In the genomic region with DNA sequence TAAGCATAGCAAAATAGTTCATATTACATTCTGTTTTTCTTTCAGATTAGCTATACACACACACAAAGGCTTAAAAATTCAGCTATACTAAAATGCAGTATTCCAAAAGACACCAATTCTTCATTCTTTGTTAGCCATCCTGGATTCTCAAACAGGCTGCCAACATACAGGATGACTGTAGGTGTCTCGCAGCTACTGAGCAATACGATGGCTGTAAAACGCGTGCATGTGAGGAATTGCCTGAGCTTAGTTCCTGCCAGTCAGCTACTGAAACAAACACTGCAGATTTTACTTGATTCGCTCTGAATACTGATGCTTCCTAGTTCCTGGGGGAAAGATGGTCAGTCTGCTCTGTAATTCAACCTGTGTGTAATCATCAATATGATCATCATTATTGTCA, we compare ENCODE assay signal across 8 cellular contexts. TPM values are rescaled to one million over a fixed set of nuclear protein-coding genes. Genes with fewer than 3 reads are reported as not detected.
A peak's percentile ranks its signal among the peaks of the same experiment; 100 is the strongest.
DNase-seq lines count a peak whose midpoint lies in the region; ATAC-seq and TF ChIP-seq lines count a peak whose summit lies in the region.

No MANE protein-coding gene starts in this region.

- H3K79me2 ChIP-seq in mesendoderm (ENCODE audit: control insufficient read depth, insufficient read depth, low read length), result no peaks in the 10 kb centered on the region

- no peak overlapping the region for H3K56ac ChIP-seq in mesendoderm (ENCODE audit: low read length)

- H3K23ac ChIP-seq in mesendoderm (ENCODE audit: low read length), result no peak overlapping the region

- H3K27ac ChIP-seq in mesendoderm (ENCODE audit: low read depth, low read length), result no peak overlapping the region

- H3K9ac ChIP-seq in mesendoderm (ENCODE audit: low read length), result no peak overlapping the region

- no peak overlapping the region for H4K8ac ChIP-seq in mesendoderm (ENCODE audit: low read depth, low read length)

- no peak overlapping the region for H3K4me2 ChIP-seq in mesendoderm (ENCODE audit: low read length)

- H3K18ac ChIP-seq in mesendoderm (ENCODE audit: low read length), result no peak overlapping the region

- H3K27ac Mint-ChIP-seq in activated CD8-positive, alpha-beta T cell treated with anti-CD3 and anti-CD28 coated beads, Interleukin-2, amount 10 ng/mL, durations not matched to agents 7 days and 5 days, result no peak overlapping the region

- H4K5ac ChIP-seq in mesendoderm (ENCODE audit: low read length), result no peak overlapping the region

- no peak overlapping the region for H3K4ac ChIP-seq in mesendoderm (ENCODE audit: low read depth, low read length)

- H3K36me3 Mint-ChIP-seq in activated CD8-positive, alpha-beta T cell treated with anti-CD3 and anti-CD28 coated beads, Interleukin-2, amount 10 ng/mL, durations not matched to agents 7 days and 5 days (ENCODE audit: low read depth), result no peaks in the 10 kb centered on the region

- no peak overlapping the region for H2BK120ac ChIP-seq in mesendoderm (ENCODE audit: low read depth, low read length)

- TF ChIP-seq CTCF in LNCAP (IDR thresholded peaks at IDR 0.05), result 0 out of 2 replicates have a peak, but pooled peaks have one; percentile 32

- CTCF ChIA-PET in activated CD8-positive, alpha-beta T cell treated with anti-CD3 and anti-CD28 coated beads, Interleukin-2, amount 10 ng/mL, durations not matched to agents 7 days and 5 days (lab: Charles Lee), result interaction anchor here (0.8 to 2.0 kb wide), 8 partner anchors 11 to 144 kb away, joined by 3 to 18 read pairs (median 4); no protein-coding TSS in a partner anchor

- no CpG with 5 or more reads among the region's 5 CpGs for WGBS in mesendoderm (ENCODE audit: extremely low coverage, insufficient coverage, low lambda C conversion rate)

- no peak overlapping the region for H3K4me3 Mint-ChIP-seq in activated CD8-positive, alpha-beta T cell treated with anti-CD3 and anti-CD28 coated beads, Interleukin-2, amount 10 ng/mL, durations not matched to agents 7 days and 5 days

- no peaks in the 10 kb centered on the region for H3K36me3 ChIP-seq in mesendoderm (ENCODE audit: control insufficient read depth, insufficient read depth, low read length)

- no peak overlapping the region for H2BK15ac ChIP-seq in mesendoderm (replicated peaks; ENCODE audit: low read depth)

- ATAC-seq in activated CD8-positive, alpha-beta T cell treated with anti-CD3 and anti-CD28 coated beads, Interleukin-2, amount 10 ng/mL, durations not matched to agents 7 days and 5 days, result peak; percentile 61
- ATAC-seq in GM21528 (IDR thresholded peaks at IDR 0.05; ENCODE audit: low FRiP score, unreplicated experiment) (no peak), HG03139 (IDR thresholded peaks at IDR 0.05; ENCODE audit: unreplicated experiment) (no peak)

- no peaks in the 10 kb centered on the region for H3K9me3 Mint-ChIP-seq in activated CD8-positive, alpha-beta T cell treated with anti-CD3 and anti-CD28 coated beads, Interleukin-2, amount 10 ng/mL, durations not matched to agents 7 days and 5 days (ENCODE audit: insufficient read depth)

- peaks cover 3% of the 10 kb centered on the region for H3K4me1 ChIP-seq in mesendoderm (ENCODE audit: control insufficient read depth, low read depth, low read length)

- no peak overlapping the region for H2AK5ac ChIP-seq in mesendoderm (ENCODE audit: low read length)

- peak; percentile 47 to 73 for DNase-seq in NOMO-1 (lab: John Stamatoyannopoulos, UW; ENCODE audit: unreplicated experiment in 2 of 2)
- no peak for DNase-seq in NOMO-1 treated with dmso at 0.1 percent for 144 hours (lab: John Stamatoyannopoulos, UW; ENCODE audit: unreplicated experiment)
- peak; percentile 33 for DNase-seq in activated CD8-positive, alpha-beta T cell treated with anti-CD3 and anti-CD28 coated beads, Interleukin-2, amount 10 ng/mL, durations not matched to agents 7 days and 5 days
- peak; percentile 66 for DNase-seq in mesendoderm
- no peak for DNase-seq in effector CD8-positive, alpha-beta T cell (lab: John Stamatoyannopoulos, UW)

- POLR2A ChIA-PET in activated CD8-positive, alpha-beta T cell treated with anti-CD3 and anti-CD28 coated beads, Interleukin-2, amount 10 ng/mL, durations not matched to agents 7 days and 5 days (lab: Charles Lee), result interaction anchor here (1.2 kb wide), 2 partner anchors 25 to 59 kb away, joined by 3 to 4 read pairs; no protein-coding TSS in a partner anchor

- no peaks in the 10 kb centered on the region for H3K79me1 ChIP-seq in mesendoderm (ENCODE audit: low read length)

- peaks cover 15% of the 10 kb centered on the region for H3K27me3 Mint-ChIP-seq in activated CD8-positive, alpha-beta T cell treated with anti-CD3 and anti-CD28 coated beads, Interleukin-2, amount 10 ng/mL, durations not matched to agents 7 days and 5 days (ENCODE audit: low read depth)

- no peaks in the 10 kb centered on the region for H3K27me3 ChIP-seq in mesendoderm (ENCODE audit: insufficient read depth, low read length, poor library complexity)

- no peak overlapping the region for H3K4me3 ChIP-seq in mesendoderm (ENCODE audit: low read length)

- peaks cover 4% of the 10 kb centered on the region for H3K4me1 Mint-ChIP-seq in activated CD8-positive, alpha-beta T cell treated with anti-CD3 and anti-CD28 coated beads, Interleukin-2, amount 10 ng/mL, durations not matched to agents 7 days and 5 days (ENCODE audit: low read depth)

- H2BK5ac ChIP-seq in mesendoderm (ENCODE audit: low read length), result no peak overlapping the region

RNA-seq across cellular contexts. Expression of a gene that starts 24.7 kb away (rescaled TPM):
- total RNA-seq in activated CD8-positive, alpha-beta T cell treated with anti-CD3 and anti-CD28 coated beads, Interleukin-2, amount 10 ng/mL, durations not matched to agents 7 days and 5 days, result 100 to 1,000 TPM; 380 to 409 TPM
- 582 TPM for polyA plus RNA-seq in mesendoderm (2013, experiment 1 of 2)
- 578 TPM for polyA plus RNA-seq in mesendoderm (2013, experiment 2 of 2)

Comparison
In these comparisons a context has a peak if more than half of its experiments do, and no peak if none do; other contexts are left out.
1. DNase-seq: peak in NOMO-1 (2 of 2), activated CD8-positive, alpha-beta T cell treated with anti-CD3 and anti-CD28 coated beads, Interleukin-2, amount 10 ng/mL, durations not matched to agents 7 days and 5 days (single experiment) and mesendoderm (single experiment); none in NOMO-1 treated with dmso at 0.1 percent for 144 hours (single experiment) and effector CD8-positive, alpha-beta T cell (single experiment).